Comparison of ENCODE assay signal across 40 cellular contexts in the genomic region with DNA sequence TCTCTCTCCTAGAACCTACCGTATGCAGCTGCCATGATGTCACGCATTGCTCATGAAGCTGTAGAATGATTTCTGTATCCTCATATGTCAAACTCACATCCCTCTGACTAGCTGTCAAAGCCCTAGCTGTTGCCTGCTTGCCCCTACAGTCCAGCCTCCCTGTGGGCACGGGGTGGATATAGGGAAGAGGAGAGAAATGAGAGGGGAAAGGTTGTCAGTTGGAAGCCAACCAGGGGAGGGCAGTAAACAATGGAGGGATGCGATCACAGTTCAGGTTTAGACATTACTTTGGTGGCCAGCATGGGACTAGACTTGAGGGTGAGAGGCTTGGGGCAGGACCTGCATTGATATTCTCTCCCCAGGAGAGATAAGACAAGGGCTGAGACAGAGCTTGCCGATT. TPM values are rescaled to one million over a fixed set of nuclear protein-coding genes. Genes with fewer than 3 reads are reported as not detected.
A peak's percentile ranks its signal among the peaks of the same experiment; 100 is the strongest.
DNase-seq lines count a peak whose midpoint lies in the region; ATAC-seq, FAIRE-seq and TF ChIP-seq lines count a peak whose summit lies in the region.
"Had no signal": no experiment of that assay in that cellular context is flagged by ENCODE, and none has a peak within 500 bp of the region (broad histone marks: within the 10 kb centered on the region; RNA-seq: fewer than 3 reads in every experiment).

No MANE protein-coding gene starts in this region.

- H3K9ac ChIP-seq in HepG2 (ENCODE audit: insufficient read depth, low read depth, low read length), result no peak overlapping the region
- H3K9ac ChIP-seq: parathyroid adenoma had no signal

- CTCF ChIA-PET in HepG2 (lab: Yijun Ruan, JAX; ENCODE audit: low intra/inter-chr PET ratio, low total read pairs), result no interaction called here

- H3K79me2 ChIP-seq in HepG2 (ENCODE audit: insufficient read depth, low read length), result no peaks in the 10 kb centered on the region

- no peaks in the 10 kb centered on the region for H4K20me1 ChIP-seq in HepG2 (ENCODE audit: insufficient read depth, low read length)

- intact Hi-C loops in HepG2 (cut with micrococcal nuclease; ENCODE audit: unreplicated experiment) (loop anchor here (5.0 kb wide), 1 partner anchor 142 kb away; a partner anchor contains a TSS), right lobe of liver (cut with DNase I) (no loop called here)

- no peak for FAIRE-seq in HepG2 (lab: Jason Lieb, UNC)
- FAIRE-seq: A549, GM18507, HTR-8/SVneo, islet of Langerhans, K562, RCC 7860 had no signal

- no peak overlapping the region for H3K4me2 ChIP-seq in HepG2 (ENCODE audit: low read depth, low read length)

- TF ChIP-seq POLR2A in HepG2 (IDR thresholded peaks at IDR 0.05; ENCODE audit: insufficient read depth in 1 of 2, low read depth in 2 of 2, low read length in 2 of 2), result no peak
- TF ChIP-seq POLR2A in right lobe of liver (IDR thresholded peaks at IDR 0.05), result no peak

- H3K36me3 ChIP-seq in HepG2 (replicated peaks in 1 of 2; ENCODE audit: control insufficient read depth in 1 of 2, insufficient read depth in 2 of 2, low read length in 2 of 2), result no peaks in the 10 kb centered on the region
- H3K36me3 ChIP-seq in right lobe of liver, result no peaks in the 10 kb centered on the region
- H3K36me3 ChIP-seq: left lung, sigmoid colon, SJCRH30, thoracic aorta, vagina had no signal

- no peak for TF ChIP-seq CTCF in HepG2 (CRISPR knock-in tag; IDR thresholded peaks at IDR 0.05)
- TF ChIP-seq CTCF in right lobe of liver (IDR thresholded peaks at IDR 0.05), result no peak
- TF ChIP-seq CTCF in progenitor cell of endocrine pancreas (IDR thresholded peaks at IDR 0.05; ENCODE audit: unreplicated experiment), result no peak

- H3K4me3 Mint-ChIP-seq in progenitor cell of endocrine pancreas (ENCODE audit: low read depth), result no peak overlapping the region
- H3K4me3 Mint-ChIP-seq: activated CD8-positive, alpha-beta memory T cell treated with anti-CD3 and anti-CD28 coated beads, Interleukin-2, amount 10 ng/mL, durations not matched to agents 7 days and 5 days; activated naive CD8-positive, alpha-beta T cell treated with anti-CD3 and anti-CD28 coated beads for 36 hours; activated T-cell treated with anti-CD3 and anti-CD28 coated beads, Interleukin-2, amount 50 U/mL, for 4 hours; CD8-positive, alpha-beta T cell; memory B cell; neural crest cell; stimulated activated naive CD8-positive, alpha-beta T cell treated with anti-CD3 and anti-CD28 coated beads, Interleukin-15, amount 100 ng/mL, for 72 hours; T-cell had no signal

- WGBS in HepG2 (ENCODE audit: low lambda C conversion rate), result 22% methylated on average over 5 of the region's 5 CpGs
- 43% methylated on average over 4 of the region's 5 CpGs for WGBS in right lobe of liver (ENCODE audit: insufficient coverage, low coverage, low lambda C conversion rate, missing lambda C conversion rate)

- POLR2A ChIA-PET in HepG2 (lab: Yijun Ruan, JAX), result no interaction called here

- peak; percentile 2 for DNase-seq in HepG2 (ENCODE audit: low spot score)
- DNase-seq in right lobe of liver, result no peak
- DNase-seq in SK-MEL-5 (ENCODE audit: low read depth, low spot score), result peak; percentile 49
- DNase-seq in iPS DF 4.7 (ENCODE audit: extremely low read depth, low spot score), result peak; percentile 41
- no peak for DNase-seq in HPDE6-E6E7 (ENCODE audit: extremely low spot score)
- DNase-seq in Ammon's horn (ENCODE audit: low spot score), result no peak
- DNase-seq in progenitor cell of endocrine pancreas (ENCODE audit: low spot score, unreplicated experiment), result no peak
- DNase-seq: activated CD4-positive, alpha-beta T cell treated with anti-CD3 and anti-CD28 coated beads, Interleukin-2, amount 50 U/mL, for 4 hours; activated CD8-positive, alpha-beta memory T cell treated with anti-CD3 and anti-CD28 coated beads, Interleukin-2, amount 10 ng/mL, durations not matched to agents 7 days and 5 days; activated gamma-delta T cell; activated naive CD8-positive, alpha-beta T cell treated with anti-CD3 and anti-CD28 coated beads for 36 hours; activated T-cell treated with anti-CD3 and anti-CD28 coated beads, Interleukin-2, amount 50 U/mL, for 4 hours; AML-193; aorta; CD8-positive, alpha-beta T cell; HCEC 1CT; hippocampal formation; left lung; NCI-H1105; NCI-H1930; NCI-H2227 treated with DMSO at 0.1 percent for 48 hours; sigmoid colon; stimulated activated CD4-positive, alpha-beta T cell treated with anti-CD3 and anti-CD28 coated beads, Interleukin-12 subunit alpha, Interleukin-12 subunit beta, amount 100 ng/mL, for 4 hours; stimulated activated CD4-positive, alpha-beta T cell treated with anti-CD3 and anti-CD28 coated beads, Interleukin-2, amount 100 ng/mL, for 48 hours; stimulated activated naive CD8-positive, alpha-beta T cell treated with anti-CD3 and anti-CD28 coated beads, Interleukin-15, amount 100 ng/mL, for 72 hours; T-cell had no signal

- H3K4me1 Mint-ChIP-seq in progenitor cell of endocrine pancreas (ENCODE audit: low read depth), result peaks cover 20% of the 10 kb centered on the region

- TF ChIP-seq EP300 in HepG2 (IDR thresholded peaks at IDR 0.05; ENCODE audit: low read depth in 2 of 2, low read length in 2 of 2) (no peak), HepG2 (CRISPR knock-in tag; IDR thresholded peaks at IDR 0.05; ENCODE audit: borderline replicate concordance) (no peak)

- H3K27me3 ChIP-seq in HepG2 (ENCODE audit: control insufficient read depth in 1 of 2, insufficient read depth in 2 of 2, low read length in 2 of 2) (peaks cover 3 to 35% of the 10 kb centered on the region in 2 experiments; a peak in 4 of 5 replicates), right lobe of liver (peaks cover 0 to 11% of the 10 kb centered on the region in 2 donors)
- H3K27me3 ChIP-seq: sigmoid colon, SJCRH30, vagina had no signal

- H3K36me3 Mint-ChIP-seq in progenitor cell of endocrine pancreas (ENCODE audit: insufficient read depth), result peaks cover 2% of the 10 kb centered on the region
- H3K36me3 Mint-ChIP-seq: memory B cell, T-cell had no signal

- TF ChIP-seq RAD21 in HepG2 (CRISPR knock-in tag; IDR thresholded peaks at IDR 0.05), result no peak

- ATAC-seq in HepG2, result peak; percentile 61
- ATAC-seq in right lobe of liver, result no peak
- ATAC-seq in GM19328 (IDR thresholded peaks at IDR 0.05; ENCODE audit: unreplicated experiment), result no peak
- ATAC-seq: activated CD4-positive, CD25-positive, alpha-beta regulatory T cell treated with anti-CD3 and anti-CD28 coated beads, Interleukin-2, amount 50 U/mL, for 24 hours; activated CD8-positive, alpha-beta memory T cell treated with anti-CD3 and anti-CD28 coated beads, Interleukin-2, amount 10 ng/mL, durations not matched to agents 7 days and 5 days; activated T-cell treated with anti-CD3 and anti-CD28 coated beads, Interleukin-2, amount 50 U/mL, for 4 hours; CD8-positive, alpha-beta T cell; K562; left lung; stimulated activated naive CD8-positive, alpha-beta T cell treated with anti-CD3 and anti-CD28 coated beads, Interleukin-15, amount 100 ng/mL, for 72 hours; T-cell had no signal

- in situ Hi-C loops in HepG2 (cut with HindIII; ENCODE audit: extremely low pct_ligation_motif_present, low pct_unique_long_range_greater_than_20kb) (no loop called here), SK-MEL-5 (cut with HindIII; ENCODE audit: low pct_unique_long_range_greater_than_20kb, low sequenced_read_pairs) (no loop called here)

- H3K27me3 Mint-ChIP-seq in progenitor cell of endocrine pancreas, result no peaks in the 10 kb centered on the region

- H3K27ac ChIP-seq in HepG2 (ENCODE audit: extremely low read length, insufficient read depth, low read length) (no peak overlapping the region), right lobe of liver (no peak overlapping the region)
- H3K27ac ChIP-seq: left lung, parathyroid adenoma, sigmoid colon, SJCRH30, thoracic aorta, vagina had no signal

- H3K4me1 ChIP-seq in HepG2 (ENCODE audit: insufficient read depth, low read length), result no peaks in the 10 kb centered on the region
- peaks cover 0 to 7% (median 0%) of the 10 kb centered on the region in 4 donors for H3K4me1 ChIP-seq in right lobe of liver
- H3K4me1 ChIP-seq: parathyroid adenoma, SJCRH30 had no signal

- BruUV-seq in HepG2 (replicated peaks; lab: Mats Ljungman, UMichigan), result no TSS peak

- H3K4me3 ChIP-seq in HepG2 (replicated peaks in 1 of 3; ENCODE audit: insufficient read depth in 1 of 3, low read depth in 2 of 3, low read length in 3 of 3) (no peak overlapping the region), right lobe of liver (no peak overlapping the region)
- H3K4me3 ChIP-seq: A549, K562, sigmoid colon, SJCRH30, thoracic aorta had no signal

- no peaks in the 10 kb centered on the region for H3K9me3 ChIP-seq in HepG2 (ENCODE audit: low read length)
- no peaks in the 10 kb centered on the region for H3K9me3 ChIP-seq in right lobe of liver
- H3K9me3 ChIP-seq: A549, left lung, sigmoid colon, SJCRH30, thoracic aorta, vagina had no signal

- no peak overlapping the region for H2AFZ ChIP-seq in HepG2 (ENCODE audit: low read length)
- H2AFZ ChIP-seq: parathyroid adenoma had no signal

- no peaks in the 10 kb centered on the region for H3K9me3 Mint-ChIP-seq in progenitor cell of endocrine pancreas (ENCODE audit: low read depth)
- H3K9me3 Mint-ChIP-seq: activated T-cell treated with anti-CD3 and anti-CD28 coated beads, Interleukin-2, amount 50 U/mL, for 4 hours; CD8-positive, alpha-beta T cell; memory B cell; neural crest cell; stimulated activated naive CD8-positive, alpha-beta T cell treated with anti-CD3 and anti-CD28 coated beads, Interleukin-15, amount 100 ng/mL, for 72 hours; T-cell had no signal

- H3K27ac Mint-ChIP-seq in progenitor cell of endocrine pancreas, result no peak overlapping the region
- H3K27ac Mint-ChIP-seq: activated CD8-positive, alpha-beta memory T cell treated with anti-CD3 and anti-CD28 coated beads, Interleukin-2, amount 10 ng/mL, durations not matched to agents 7 days and 5 days; activated naive CD8-positive, alpha-beta T cell treated with anti-CD3 and anti-CD28 coated beads for 36 hours; CD8-positive, alpha-beta T cell; memory B cell; stimulated activated naive CD8-positive, alpha-beta T cell treated with anti-CD3 and anti-CD28 coated beads, Interleukin-15, amount 100 ng/mL, for 72 hours; T-cell had no signal

RNA-seq across cellular contexts. Expression of a gene that starts 1.7 kb away (rescaled TPM):
- total RNA-seq in HepG2 (2016; rRNA removed; fragmentation: Illumina TruSeq; extraction: Trizol) (0.07 and 0.09 TPM in 2 replicates), right lobe of liver (1 to 10 TPM in 4 of 6 experiments, under 1 TPM in 2; 0.70 to 3.3 (median 1.7) TPM), progenitor cell of endocrine pancreas (117 and 121 TPM in 2 replicates)
- 0.09 TPM in 1 of 2 replicates, not detected in the other for total RNA-seq in HepG2 (2016; cell fraction: cytosol; rRNA removed; fragmentation: Illumina TruSeq; extraction: Trizol; ENCODE audit: low read depth)
- total RNA-seq in HepG2 (2016; cell fraction: insoluble cytoplasmic fraction; rRNA removed; fragmentation: Illumina TruSeq; extraction: Trizol), result 0.41 and 0.49 TPM in 2 replicates
- total RNA-seq in HepG2 (2016; cell fraction: membrane; rRNA removed; fragmentation: Illumina TruSeq; extraction: Trizol), result 0.59 and 0.83 TPM in 2 replicates
- total RNA-seq in HepG2 (2016; cell fraction: nucleus; rRNA removed; fragmentation: Illumina TruSeq; extraction: Trizol), result 0.25 and 0.31 TPM in 2 replicates
- polyA plus RNA-seq in HepG2 (2011; rRNA removed), result 0.01 and 0.07 TPM in 2 replicates
- polyA plus RNA-seq in HepG2 (2011; cell fraction: cytosol; rRNA removed), result under 0.01 TPM in 2 replicates
- polyA plus RNA-seq in HepG2 (2011; cell fraction: nucleus; rRNA removed), result not detected in 2 replicates
- polyA plus RNA-seq in HepG2 (2012), result 0.05 and 0.17 TPM in 2 replicates
- 0.32 and 0.78 TPM in 2 replicates for polyA plus RNA-seq in HepG2 (2016; cell fraction: cytosol; fragmentation: Illumina TruSeq; extraction: Trizol; ENCODE audit: low read depth)
- polyA plus RNA-seq in HepG2 (2016; cell fraction: insoluble cytoplasmic fraction; fragmentation: Illumina TruSeq; extraction: Trizol; ENCODE audit: low read depth), result 0.28 and 0.44 TPM in 2 replicates
- polyA plus RNA-seq in HepG2 (2016; cell fraction: membrane; fragmentation: Illumina TruSeq; extraction: Trizol; ENCODE audit: low read depth), result 0.14 and 0.17 TPM in 2 replicates
- polyA plus RNA-seq in HepG2 (2016; cell fraction: nucleus; fragmentation: Illumina TruSeq; extraction: Trizol; ENCODE audit: insufficient read depth, low read depth), result 0.03 and 0.19 TPM in 2 replicates
- 2.6 TPM in 1 of 2 replicates, not detected in the other for polyA minus RNA-seq in HepG2 (2011; rRNA and poly(A)+ RNA removed; ENCODE audit: low replicate concordance)
- polyA minus RNA-seq in HepG2 (2011; cell fraction: cytosol; rRNA and poly(A)+ RNA removed), result not detected in 2 replicates
- under 0.01 and 0.12 TPM in 2 replicates for polyA minus RNA-seq in HepG2 (2011; cell fraction: nucleus; rRNA and poly(A)+ RNA removed)
- total RNA-seq in SK-MEL-5 (2014; rRNA removed; shearing (Covaris generic)), result 31.8 and 35.7 TPM in 2 replicates
- 24.3 and 30.2 TPM in 2 replicates for polyA plus RNA-seq in SK-MEL-5 (2015; cell fraction: cytosol; rRNA removed)
- polyA plus RNA-seq in SK-MEL-5 (2015; cell fraction: nucleus; rRNA removed), result 2.3 and 6.8 TPM in 2 replicates

Comparison
In these comparisons a context has a peak if more than half of its experiments do, and no peak if none do; other contexts are left out.
1. DNase-seq: peak in HepG2 (single experiment), SK-MEL-5 (single experiment) and iPS DF 4.7 (single experiment); none in right lobe of liver (0 of 3), HPDE6-E6E7 (single experiment), Ammon's horn (single experiment) and progenitor cell of endocrine pancreas (single experiment).